Comparison of ENCODE assay signal across 1 cellular context in the genomic region with DNA sequence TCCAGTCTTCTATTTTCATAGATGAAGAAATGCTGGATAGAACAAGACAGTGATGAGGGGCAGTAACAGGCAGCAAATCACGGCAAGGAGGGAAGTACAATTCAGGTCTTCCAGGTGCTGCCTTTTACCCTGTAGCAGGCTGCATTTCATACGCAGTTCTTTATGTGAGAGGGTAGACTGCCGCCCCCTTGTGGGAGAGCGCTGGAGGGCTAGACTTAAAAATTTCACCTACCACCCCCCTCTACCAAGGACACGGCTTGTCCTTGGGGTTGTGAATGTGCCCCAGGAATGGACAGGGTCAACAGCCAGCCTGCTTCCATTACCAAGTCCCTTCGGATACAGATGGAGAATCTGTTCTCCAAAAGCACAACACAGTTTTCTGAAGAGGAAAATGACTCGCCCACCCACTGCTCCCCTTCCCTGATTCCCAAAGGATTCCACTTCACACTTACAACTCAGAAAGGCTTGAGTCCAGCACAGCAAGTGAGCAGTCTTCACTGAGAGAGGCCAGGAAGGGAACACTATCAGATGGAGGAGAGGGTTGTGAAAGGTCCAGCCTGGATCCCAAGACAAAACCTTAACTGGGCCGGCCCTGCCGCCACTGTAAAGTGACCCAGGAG.
TF ChIP-seq lines count a peak whose summit lies in the region.

No MANE protein-coding gene starts in this region.

TF ChIP-seq in SK-N-SH, 30 proteins besides CTCF, POLR2A, EP300 and RAD21 (continued from another document):
- TF ChIP-seq ZBTB33 (IDR thresholded peaks at IDR 0.05; ENCODE audit: borderline replicate concordance, low read depth) (no peak), SIN3A (IDR thresholded peaks at IDR 0.05; ENCODE audit: borderline replicate concordance, low read depth, low read length) (no peak), RCOR1 (IDR thresholded peaks at IDR 0.05; ENCODE audit: low read length) (no peak), NRF1 (IDR thresholded peaks at IDR 0.05; ENCODE audit: low read depth, low read length) (no peak), RFX5 (IDR thresholded peaks at IDR 0.05; ENCODE audit: low read length) (no peak), YY1 (IDR thresholded peaks at IDR 0.05; ENCODE audit: low read depth) (no peak), GATA2 (CRISPR knock-in tag; IDR thresholded peaks at IDR 0.05) (no peak), ELF1 (IDR thresholded peaks at IDR 0.05) (no peak)
- TF ChIP-seq, protein P1, sequence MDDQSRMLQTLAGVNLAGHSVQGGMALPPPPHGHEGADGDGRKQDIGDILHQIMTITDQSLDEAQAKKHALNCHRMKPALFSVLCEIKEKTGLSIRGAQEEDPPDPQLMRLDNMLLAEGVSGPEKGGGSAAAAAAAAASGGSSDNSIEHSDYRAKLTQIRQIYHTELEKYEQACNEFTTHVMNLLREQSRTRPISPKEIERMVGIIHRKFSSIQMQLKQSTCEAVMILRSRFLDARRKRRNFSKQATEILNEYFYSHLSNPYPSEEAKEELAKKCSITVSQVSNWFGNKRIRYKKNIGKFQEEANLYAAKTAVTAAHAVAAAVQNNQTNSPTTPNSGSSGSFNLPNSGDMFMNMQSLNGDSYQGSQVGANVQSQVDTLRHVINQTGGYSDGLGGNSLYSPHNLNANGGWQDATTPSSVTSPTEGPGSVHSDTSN (IDR thresholded peaks at IDR 0.05) = no peak
- TF ChIP-seq, protein P2, sequence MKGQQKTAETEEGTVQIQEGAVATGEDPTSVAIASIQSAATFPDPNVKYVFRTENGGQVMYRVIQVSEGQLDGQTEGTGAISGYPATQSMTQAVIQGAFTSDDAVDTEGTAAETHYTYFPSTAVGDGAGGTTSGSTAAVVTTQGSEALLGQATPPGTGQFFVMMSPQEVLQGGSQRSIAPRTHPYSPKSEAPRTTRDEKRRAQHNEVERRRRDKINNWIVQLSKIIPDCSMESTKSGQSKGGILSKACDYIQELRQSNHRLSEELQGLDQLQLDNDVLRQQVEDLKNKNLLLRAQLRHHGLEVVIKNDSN (IDR thresholded peaks at IDR 0.05; ENCODE audit: borderline replicate concordance, low read depth) = no peak
